In the genomic region with DNA sequence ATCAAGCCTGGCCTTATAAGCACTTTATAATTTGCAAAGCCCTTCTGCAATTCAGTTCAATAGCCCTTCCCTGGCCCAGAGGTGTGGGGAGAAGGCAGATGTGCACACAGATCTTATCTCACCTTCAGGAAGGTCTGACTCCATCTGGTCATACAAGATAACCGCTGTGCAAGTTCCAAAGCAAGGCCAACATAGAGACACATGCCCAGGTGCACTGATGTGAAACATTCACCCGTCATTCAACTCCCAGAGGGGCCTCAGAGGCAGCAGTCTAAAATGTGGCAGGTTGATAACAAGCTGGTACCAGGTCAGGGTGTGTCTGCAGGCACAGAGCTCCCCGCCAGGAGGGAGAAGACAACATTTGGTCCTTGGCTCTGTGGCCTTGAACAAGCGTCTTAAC, we compare ENCODE assay signal across 23 cellular contexts. TPM values are rescaled to one million over a fixed set of nuclear protein-coding genes. Genes with fewer than 3 reads are reported as not detected.
DNase-seq lines count a peak whose midpoint lies in the region; ATAC-seq and TF ChIP-seq lines count a peak whose summit lies in the region.
"Had no signal": no experiment of that assay in that cellular context is flagged by ENCODE, and none has a peak within 500 bp of the region (broad histone marks: within the 10 kb centered on the region; RNA-seq: fewer than 3 reads in every experiment).

No MANE protein-coding gene starts in this region.

- no peaks in the 10 kb centered on the region for H3K36me3 ChIP-seq in vagina
- H3K36me3 ChIP-seq: sigmoid colon had no signal

- 0 out of 3 replicates have a peak, but pooled peaks have one; percentile 2 for TF ChIP-seq CTCF in GM12872 (IDR thresholded peaks at IDR 0.05; ENCODE audit: insufficient read depth, low read depth, low read length)
- no peak for TF ChIP-seq CTCF in vagina (IDR thresholded peaks at IDR 0.05)

- no peak overlapping the region for H3K4me3 Mint-ChIP-seq in stimulated activated memory B cell treated with anti-CD40 and anti-IgM and Interleukin-4, amounts not matched to agents 10 μg/mL and 1 μg/mL and 100 μg/mL, for 72 hours
- H3K4me3 Mint-ChIP-seq: CD4-positive, CD25-positive, alpha-beta regulatory T cell; neural crest cell had no signal

- no peaks in the 10 kb centered on the region for H3K9me3 ChIP-seq in vagina
- H3K9me3 ChIP-seq: mucosa of descending colon, sigmoid colon had no signal

- H3K4me1 Mint-ChIP-seq in stimulated activated memory B cell treated with anti-CD40 and anti-IgM and Interleukin-4, amounts not matched to agents 10 μg/mL and 1 μg/mL and 100 μg/mL, for 72 hours = peaks cover 25% of the 10 kb centered on the region

- no peaks in the 10 kb centered on the region for H3K4me1 ChIP-seq in vagina
- H3K4me1 ChIP-seq: foreskin keratinocyte, sigmoid colon had no signal

- no peak overlapping the region for H3K27ac ChIP-seq in vagina
- H3K27ac ChIP-seq: foreskin keratinocyte, sigmoid colon had no signal

- TF ChIP-seq POLR2A in vagina (IDR thresholded peaks at IDR 0.05) = no peak

- peaks cover 51% of the 10 kb centered on the region for H3K27me3 Mint-ChIP-seq in stimulated activated memory B cell treated with anti-CD40 and anti-IgM and Interleukin-4, amounts not matched to agents 10 μg/mL and 1 μg/mL and 100 μg/mL, for 72 hours

- peak; percentile 55 for DNase-seq in NCI-H526 treated with DMSO at 0.1 percent for 48 hours (lab: John Stamatoyannopoulos, UW)
- DNase-seq in GM19238 (ENCODE audit: insufficient read length, low spot score) = no peak
- DNase-seq in vagina (ENCODE audit: extremely low spot score in 2 of 2) = no peak
- DNase-seq: activated CD4-positive, alpha-beta T cell treated with anti-CD3 and anti-CD28 coated beads, Interleukin-2, amount 50 U/mL, for 48 hours; activated CD8-positive, alpha-beta memory T cell treated with anti-CD3 and anti-CD28 coated beads, Interleukin-2, amount 50 U/mL, for 48 hours; CD4-positive, CD25-positive, alpha-beta regulatory T cell; cerebellar nuclear complex; foreskin keratinocyte; NCI-H1048; NCI-H2081 treated with DMSO at 0.1 percent for 48 hours; NCI-H510A; sigmoid colon; stimulated activated CD4-positive, alpha-beta T cell treated with anti-CD3 and anti-CD28 coated beads, Interleukin-15, amount 100 ng/mL, for 24 hours; stimulated activated CD8-positive, alpha-beta memory T cell treated with anti-CD3 and anti-CD28 coated beads, Interleukin-4, amount 100 ng/mL, for 48 hours had no signal

- ATAC-seq in HG03060 (IDR thresholded peaks at IDR 0.05; ENCODE audit: low read depth, unreplicated experiment) = peak; percentile 63
- peak; percentile 10 for ATAC-seq in stimulated activated memory B cell treated with anti-CD40 and anti-IgM and Interleukin-4, amounts not matched to agents 10 μg/mL and 1 μg/mL and 100 μg/mL, for 72 hours
- no peak for ATAC-seq in HG02623 (IDR thresholded peaks at IDR 0.05; ENCODE audit: unreplicated experiment)
- ATAC-seq: foreskin keratinocyte, mucosa of descending colon had no signal

- no peak overlapping the region for H3K4me3 ChIP-seq in vagina
- H3K4me3 ChIP-seq: mucosa of descending colon, sigmoid colon had no signal

- H3K27me3 ChIP-seq in vagina = no peaks in the 10 kb centered on the region
- H3K27me3 ChIP-seq: foreskin keratinocyte had no signal

- intact Hi-C loops in vagina (cut with DNase I) = no loop called here

- no peaks in the 10 kb centered on the region for H3K36me3 Mint-ChIP-seq in stimulated activated memory B cell treated with anti-CD40 and anti-IgM and Interleukin-4, amounts not matched to agents 10 μg/mL and 1 μg/mL and 100 μg/mL, for 72 hours
- H3K36me3 Mint-ChIP-seq: CD4-positive, CD25-positive, alpha-beta regulatory T cell had no signal

- no peaks in the 10 kb centered on the region for H3K9me3 Mint-ChIP-seq in stimulated activated memory B cell treated with anti-CD40 and anti-IgM and Interleukin-4, amounts not matched to agents 10 μg/mL and 1 μg/mL and 100 μg/mL, for 72 hours
- H3K9me3 Mint-ChIP-seq: neural crest cell had no signal

- no peak overlapping the region for H3K27ac Mint-ChIP-seq in stimulated activated memory B cell treated with anti-CD40 and anti-IgM and Interleukin-4, amounts not matched to agents 10 μg/mL and 1 μg/mL and 100 μg/mL, for 72 hours
- H3K27ac Mint-ChIP-seq: progenitor cell of endocrine pancreas had no signal

RNA-seq across cellular contexts. Expression of gene WFS1, which starts 10.9 kb away (rescaled TPM):
- 91.8 TPM for total RNA-seq in vagina

RNA-seq across cellular contexts. Expression of gene JAKMIP1, which starts 58.4 kb away (rescaled TPM):
- total RNA-seq in vagina = 5.2 TPM
- total RNA-seq: foreskin keratinocyte, lower leg skin, SK-MEL-5 had no signal
